ENCODE assay signal across 24 cellular contexts in genomic region chr17:50898369-50899004, GRCh38.
"Had no signal": no experiment of that assay in that cellular context is flagged by ENCODE, and none has a peak within 500 bp of the region (broad histone marks: within the 10 kb centered on the region; RNA-seq: fewer than 3 reads in every experiment).

No MANE protein-coding gene starts in this region.

- H3K4me2 ChIP-seq: neural progenitor cell had no signal

- FAIRE-seq: endometrium, kidney, urothelium cell line had no signal

- H3K27ac ChIP-seq: epithelial cell of prostate, esophagus squamous epithelium, gastroesophageal sphincter, left ventricle myocardium inferior, lower lobe of right lung, neural progenitor cell, psoas muscle, suprapubic skin, thyroid gland had no signal

- DNase-seq: effector memory CD4-positive, alpha-beta T cell; esophagus squamous epithelium; glutamatergic neuron; kidney; left cardiac atrium; left ventricle myocardium inferior; lower lobe of right lung; midbrain; nucleus accumbens; psoas muscle; retina; stimulated activated CD4-positive, alpha-beta T cell treated with anti-CD3 and anti-CD28 coated beads, Interleukin-2, amount 100 ng/mL, for 24 hours; stimulated activated naive CD8-positive, alpha-beta T cell treated with anti-CD3 and anti-CD28 coated beads, Interleukin-15, Interleukin-2, amounts not matched to agents 100 U/mL and 50 U/mL, for 24 hours; thyroid gland had no signal

- H3K4me3 Mint-ChIP-seq: memory B cell; natural killer cell treated with Interleukin-12 subunit alpha and Interleukin-12 subunit beta and Interleukin-15 and Interleukin-18, amount 100 ng/mL, for 72 hours; neural progenitor cell; type B pancreatic cell had no signal

- H3K27me3 Mint-ChIP-seq: type B pancreatic cell had no signal

- H3K9me3 Mint-ChIP-seq: memory B cell; natural killer cell treated with Interleukin-12 subunit alpha and Interleukin-12 subunit beta and Interleukin-15 and Interleukin-18, amount 100 ng/mL, for 72 hours; neural progenitor cell; type B pancreatic cell had no signal

- H3K36me3 ChIP-seq: esophagus squamous epithelium, gastroesophageal sphincter, left ventricle myocardium inferior, lower lobe of right lung, neural progenitor cell, suprapubic skin, thyroid gland had no signal

- H3K9ac ChIP-seq: neural progenitor cell had no signal

- H2AFZ ChIP-seq: neural progenitor cell had no signal

- H3K9me3 ChIP-seq: esophagus squamous epithelium, gastroesophageal sphincter, left ventricle myocardium inferior, lower lobe of right lung, psoas muscle, suprapubic skin, thyroid gland had no signal

- ATAC-seq: gastroesophageal sphincter; left cardiac atrium; natural killer cell treated with Interleukin-12 subunit alpha and Interleukin-12 subunit beta and Interleukin-15 and Interleukin-18, amount 100 ng/mL, for 72 hours; psoas muscle; stimulated activated naive CD8-positive, alpha-beta T cell treated with anti-CD3 and anti-CD28 coated beads, Interleukin-15, Interleukin-2, amounts not matched to agents 100 U/mL and 50 U/mL, for 24 hours had no signal

- H3K27me3 ChIP-seq: esophagus squamous epithelium, gastroesophageal sphincter, neural progenitor cell, suprapubic skin, thyroid gland had no signal

- H3K36me3 Mint-ChIP-seq: memory B cell; natural killer cell treated with Interleukin-12 subunit alpha and Interleukin-12 subunit beta and Interleukin-15 and Interleukin-18, amount 100 ng/mL, for 72 hours; type B pancreatic cell had no signal

- H3K4me3 ChIP-seq: esophagus squamous epithelium, gastroesophageal sphincter, left ventricle myocardium inferior, lower lobe of right lung, neural progenitor cell, psoas muscle, skin epidermis, suprapubic skin, thyroid gland had no signal

- H3K4me1 ChIP-seq: lower lobe of right lung had no signal

- H3K27ac Mint-ChIP-seq: memory B cell; natural killer cell treated with Interleukin-12 subunit alpha and Interleukin-12 subunit beta and Interleukin-15 and Interleukin-18, amount 100 ng/mL, for 72 hours; type B pancreatic cell had no signal
